In genomic region chr19:13024126-13024957, GRCh38 we compare ENCODE assay signal across 8 cellular contexts. TPM values are rescaled to one million over a fixed set of nuclear protein-coding genes. Genes with fewer than 3 reads are reported as not detected.
DNase-seq lines count a peak whose midpoint lies in the region; ATAC-seq, FAIRE-seq and TF ChIP-seq lines count a peak whose summit lies in the region.

No MANE protein-coding gene starts in this region.

- TF ChIP-seq CTCF in astrocyte (IDR thresholded peaks at IDR 0.05; ENCODE audit: insufficient read depth, low read depth, low read length) (no peak), lower leg skin (IDR thresholded peaks at IDR 0.05) (no peak)

- peaks cover 2% of the 10 kb centered on the region for H3K36me3 Mint-ChIP-seq in activated naive CD4-positive, alpha-beta T cell treated with anti-CD3 and anti-CD28 coated beads, Interleukin-2, amount 10 ng/mL, durations not matched to agents 7 days and 5 days
- H3K36me3 Mint-ChIP-seq in astrocyte (ENCODE audit: low read depth, unreplicated experiment), result peaks cover 5% of the 10 kb centered on the region

- peaks cover 86% of the 10 kb centered on the region for H3K79me2 ChIP-seq in astrocyte (ENCODE audit: insufficient read depth, low read length)

- H3K4me1 ChIP-seq in astrocyte (ENCODE audit: insufficient read depth, low read length), result peaks cover 67% of the 10 kb centered on the region
- H3K4me1 ChIP-seq in urinary bladder (ENCODE audit: insufficient read depth), result no peaks in the 10 kb centered on the region
- peaks cover 0 to 8% of the 10 kb centered on the region in 2 donors for H3K4me1 ChIP-seq in small intestine (ENCODE audit: control insufficient read depth in 2 of 2, insufficient read depth in 1 of 2, low read depth in 1 of 2, low read length in 1 of 2)

- H3K27ac ChIP-seq in astrocyte (ENCODE audit: low read depth, low read length) (peak overlapping the region; percentile 72), urinary bladder (ENCODE audit: low read depth) (peak overlapping the region; percentile 81), small intestine (ENCODE audit: low read depth in 1 of 2, low read length in 1 of 2) (peak overlapping the region in 1 of 2 donors; percentile 14)

- H3K27me3 ChIP-seq in astrocyte (ENCODE audit: insufficient read depth, low read length) (peaks cover 3% of the 10 kb centered on the region), small intestine (ENCODE audit: control insufficient read depth in 2 of 2, insufficient read depth in 2 of 2, low read length in 2 of 2) (no peaks in the 10 kb centered on the region)

- intact Hi-C loops in lower leg skin (cut with DNase I; ENCODE audit: low total_unique reads), result no loop called here

- H3K4me3 ChIP-seq in astrocyte (ENCODE audit: insufficient read depth, low read depth, low read length), result peak overlapping the region; percentile 70
- H3K4me3 ChIP-seq in lower leg skin (ENCODE audit: low read depth, poor library complexity, severe bottlenecking), result peak overlapping the region; percentile 17
- peak overlapping the region; percentile 42 for H3K4me3 ChIP-seq in urinary bladder (ENCODE audit: low read depth, low read length)
- peak overlapping the region in 1 of 2 donors; percentile 40 for H3K4me3 ChIP-seq in small intestine (ENCODE audit: low read depth in 1 of 2, low read length in 2 of 2)

- H3K9ac ChIP-seq in astrocyte (ENCODE audit: low read length), result peak overlapping the region; percentile 84

- peak overlapping the region; percentile 47 for H3K4me3 Mint-ChIP-seq in activated naive CD4-positive, alpha-beta T cell treated with anti-CD3 and anti-CD28 coated beads, Interleukin-2, amount 10 ng/mL, durations not matched to agents 7 days and 5 days
- H3K4me3 Mint-ChIP-seq in astrocyte (ENCODE audit: unreplicated experiment), result peak overlapping the region; percentile 74

- CTCF ChIA-PET in activated naive CD4-positive, alpha-beta T cell treated with anti-CD3 and anti-CD28 coated beads, Interleukin-2, amount 10 ng/mL, durations not matched to agents 7 days and 5 days (lab: Charles Lee), result interaction anchor here (1.1 kb wide), 1 partner anchor 70 kb away, joined by 5 read pairs; no protein-coding TSS in a partner anchor

- 6 to 18% methylated on average over 37 of the region's 37 CpGs for WGBS in lower leg skin, 2 donors
- 8% methylated on average over 37 of the region's 37 CpGs for WGBS in urinary bladder
- 5 to 11% (median 9%) methylated on average over 33 to 37 of the region's 37 CpGs for WGBS in small intestine, 3 donors

- DNase-seq in activated naive CD4-positive, alpha-beta T cell treated with anti-CD3 and anti-CD28 coated beads, Interleukin-2, amount 10 ng/mL, durations not matched to agents 7 days and 5 days, result no peak
- DNase-seq in activated naive CD4-positive, alpha-beta T cell treated with Interleukin-2 at 50 U/mL for 16 hours, result no peak
- no peak for DNase-seq in astrocyte (ENCODE audit: low read depth)
- no peak for DNase-seq in lower leg skin (ENCODE audit: low spot score in 2 of 2)
- DNase-seq in activated CD4-positive, CD25-positive, alpha-beta regulatory T cell treated with anti-CD3 and anti-CD28 coated beads, Interleukin-2, amount 50 U/mL, for 72 hours, result no peak
- no peak for DNase-seq in small intestine

- H3K9me3 ChIP-seq in astrocyte (ENCODE audit: insufficient read depth, low read depth, low read length), result no peaks in the 10 kb centered on the region
- H3K9me3 ChIP-seq in small intestine (ENCODE audit: control insufficient read depth, low read depth), result no peaks in the 10 kb centered on the region

- H3K36me3 ChIP-seq in astrocyte (ENCODE audit: insufficient read depth, low read length) (no peaks in the 10 kb centered on the region), urinary bladder (ENCODE audit: insufficient read depth) (no peaks in the 10 kb centered on the region), small intestine (ENCODE audit: control insufficient read depth in 2 of 2, insufficient read depth in 2 of 2, low read length in 2 of 2) (no peaks in the 10 kb centered on the region)

- peaks cover 93% of the 10 kb centered on the region for H3K27me3 Mint-ChIP-seq in activated naive CD4-positive, alpha-beta T cell treated with anti-CD3 and anti-CD28 coated beads, Interleukin-2, amount 10 ng/mL, durations not matched to agents 7 days and 5 days
- H3K27me3 Mint-ChIP-seq in astrocyte (ENCODE audit: low read depth, unreplicated experiment), result peaks cover 89% of the 10 kb centered on the region

- H4K20me1 ChIP-seq in astrocyte (ENCODE audit: insufficient read depth, low read length), result peaks cover 31% of the 10 kb centered on the region

- FAIRE-seq in astrocyte (lab: Jason Lieb, UNC), result no peak
- FAIRE-seq in small intestine (lab: Jason Lieb, UNC), result no peak

- peaks cover 23% of the 10 kb centered on the region for H3K4me1 Mint-ChIP-seq in activated naive CD4-positive, alpha-beta T cell treated with anti-CD3 and anti-CD28 coated beads, Interleukin-2, amount 10 ng/mL, durations not matched to agents 7 days and 5 days
- peaks cover 16% of the 10 kb centered on the region for H3K4me1 Mint-ChIP-seq in astrocyte (ENCODE audit: low read depth, unreplicated experiment)

- H3K9me3 Mint-ChIP-seq in activated naive CD4-positive, alpha-beta T cell treated with anti-CD3 and anti-CD28 coated beads, Interleukin-2, amount 10 ng/mL, durations not matched to agents 7 days and 5 days, result no peaks in the 10 kb centered on the region
- peaks cover 5% of the 10 kb centered on the region for H3K9me3 Mint-ChIP-seq in astrocyte (ENCODE audit: unreplicated experiment)

- peak overlapping the region; percentile 89 for H3K4me2 ChIP-seq in astrocyte (ENCODE audit: low read length)

- no peak overlapping the region for H3K27ac Mint-ChIP-seq in activated naive CD4-positive, alpha-beta T cell treated with anti-CD3 and anti-CD28 coated beads, Interleukin-2, amount 10 ng/mL, durations not matched to agents 7 days and 5 days
- H3K27ac Mint-ChIP-seq in astrocyte (ENCODE audit: unreplicated experiment), result no peak overlapping the region

- no peak overlapping the region for H2AFZ ChIP-seq in astrocyte (ENCODE audit: low read depth, low read length)

- ATAC-seq in HG03097 (IDR thresholded peaks at IDR 0.05; ENCODE audit: low FRiP score, unreplicated experiment), result no peak

- no peak for TF ChIP-seq POLR2A in lower leg skin (IDR thresholded peaks at IDR 0.05)

RNA-seq across cellular contexts. Expression of gene NFIX, which starts 29.1 kb away (rescaled TPM):
- total RNA-seq in astrocyte (8.4 and 9.6 TPM in 2 replicates), lower leg skin (100 to 1,000 TPM; 119 to 177 (median 136) TPM), urinary bladder (83.5 TPM)
- polyA plus RNA-seq in urinary bladder (88.6 TPM), small intestine (10 to 100 TPM in 1 of 3 donors, 1 to 10 TPM in 2; 2.9 to 31.4 (median 8.9) TPM)

RNA-seq across cellular contexts. Expression of gene DAND5, which starts 55.0 kb away (rescaled TPM):
- total RNA-seq in astrocyte (0.14 TPM in 1 of 2 replicates, not detected in the other), lower leg skin (under 1 TPM in 1 of 4 donors, not detected in 3; 0.32 TPM), urinary bladder (not detected)
- polyA plus RNA-seq in urinary bladder (not detected), small intestine (under 1 TPM in 1 of 3 donors, not detected in 2; 0.16 TPM)
